ENCODE assay signal across 1 cellular context in the genomic region with DNA sequence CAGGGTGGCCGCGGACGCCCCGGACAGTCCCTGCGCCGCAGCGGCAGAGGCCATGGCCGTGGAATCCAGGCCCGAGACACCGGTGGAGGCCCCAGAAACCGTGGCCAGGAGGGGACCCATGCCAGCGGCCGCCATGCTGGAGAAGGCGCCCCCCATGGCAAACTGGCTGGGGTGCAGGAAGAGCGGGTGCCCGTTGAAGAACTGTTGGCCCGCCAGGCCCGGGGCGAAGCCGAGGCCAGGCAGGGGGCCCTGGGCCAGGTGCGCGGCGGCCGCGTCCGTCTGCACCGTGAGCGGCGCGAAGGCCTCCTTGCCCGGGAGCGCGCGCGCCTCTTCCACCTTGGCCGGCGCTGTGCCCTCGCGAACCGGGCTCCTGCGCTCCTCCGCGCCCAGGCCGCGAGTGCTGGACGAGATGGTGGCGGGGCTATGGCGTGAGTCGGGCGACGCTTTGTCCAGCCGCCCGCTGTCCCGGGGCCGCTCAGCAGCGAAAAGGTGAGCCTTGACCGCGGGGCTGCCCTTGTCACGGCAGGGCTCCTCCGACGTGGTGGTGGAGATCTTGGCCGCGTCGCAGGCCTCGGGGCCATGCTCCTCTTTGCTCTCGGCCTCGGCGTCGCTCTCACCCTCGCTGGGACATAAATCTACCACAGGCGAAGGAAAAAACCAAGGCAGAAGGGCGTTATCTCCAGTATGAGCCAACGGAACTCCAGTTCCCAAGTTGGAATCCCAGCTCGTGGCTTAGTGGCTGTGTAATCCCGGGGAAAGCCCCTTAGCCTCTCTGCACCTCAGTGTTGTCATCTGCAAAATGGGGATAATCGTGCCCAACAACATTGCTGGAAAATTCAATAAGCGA.
TF ChIP-seq lines count a peak whose summit lies in the region.

No MANE protein-coding gene starts in this region.

TF ChIP-seq in HepG2, 621 proteins besides CTCF, POLR2A, EP300 and RAD21:
- TF ChIP-seq, protein P1, sequence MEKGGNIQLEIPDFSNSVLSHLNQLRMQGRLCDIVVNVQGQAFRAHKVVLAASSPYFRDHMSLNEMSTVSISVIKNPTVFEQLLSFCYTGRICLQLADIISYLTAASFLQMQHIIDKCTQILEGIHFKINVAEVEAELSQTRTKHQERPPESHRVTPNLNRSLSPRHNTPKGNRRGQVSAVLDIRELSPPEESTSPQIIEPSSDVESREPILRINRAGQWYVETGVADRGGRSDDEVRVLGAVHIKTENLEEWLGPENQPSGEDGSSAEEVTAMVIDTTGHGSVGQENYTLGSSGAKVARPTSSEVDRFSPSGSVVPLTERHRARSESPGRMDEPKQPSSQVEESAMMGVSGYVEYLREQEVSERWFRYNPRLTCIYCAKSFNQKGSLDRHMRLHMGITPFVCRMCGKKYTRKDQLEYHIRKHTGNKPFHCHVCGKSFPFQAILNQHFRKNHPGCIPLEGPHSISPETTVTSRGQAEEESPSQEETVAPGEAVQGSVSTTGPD (CRISPR knock-in tag; IDR thresholded peaks at IDR 0.05): no peak
- TF ChIP-seq SRSF1 (optimal IDR thresholded peaks at IDR 0.05; ENCODE audit: low read depth, low read length) (peak; percentile 65), HOXA3 (CRISPR knock-in tag; IDR thresholded peaks at IDR 0.05) (0 out of 2 replicates have a peak, but pooled peaks have one; percentile 5), RBFOX2 (IDR thresholded peaks at IDR 0.05; ENCODE audit: low read depth, low read length) (peak; percentile 93), ZNF629 (CRISPR knock-in tag; conservative IDR thresholded peaks at IDR 0.05) (peak; percentile 93), ZNF672 (CRISPR knock-in tag; IDR thresholded peaks at IDR 0.05) (no peak), ZMYM3 (CRISPR knock-in tag; IDR thresholded peaks at IDR 0.05) (peak; percentile 36; the same call in 1 of the 2 replicates), AGO2 (optimal IDR thresholded peaks at IDR 0.05; ENCODE audit: low read depth, low read length) (peak; percentile 98)
TF ChIP-seq in HepG2: peak in this region for 6.
